ENCODE assay signal across 17 cellular contexts in genomic region chr5:119048246-119048645, GRCh38. TPM values are rescaled to one million over a fixed set of nuclear protein-coding genes. Genes with fewer than 3 reads are reported as not detected.
DNase-seq lines count a peak whose midpoint lies in the region; ATAC-seq and TF ChIP-seq lines count a peak whose summit lies in the region.
"Had no signal": no experiment of that assay in that cellular context is flagged by ENCODE, and none has a peak within 500 bp of the region (broad histone marks: within the 10 kb centered on the region; RNA-seq: fewer than 3 reads in every experiment).

No MANE protein-coding gene starts in this region.

- H3K4me3 ChIP-seq in left lung = no peak overlapping the region
- H3K4me3 ChIP-seq: BLaER1, GM23248 had no signal

- H3K4me1 Mint-ChIP-seq in stimulated activated memory B cell treated with anti-CD40 and anti-IgM and Interleukin-4, amounts not matched to agents 10 μg/mL and 1 μg/mL and 100 μg/mL, for 72 hours = no peaks in the 10 kb centered on the region
- H3K4me1 Mint-ChIP-seq: B cell; CD4-positive, CD25-positive, alpha-beta regulatory T cell had no signal

- no peaks in the 10 kb centered on the region for H3K27me3 ChIP-seq in left lung
- H3K27me3 ChIP-seq: BLaER1 had no signal

- no peak for TF ChIP-seq CTCF in VCaP (conservative IDR thresholded peaks at IDR 0.05)
- no peak for TF ChIP-seq CTCF in left lung (IDR thresholded peaks at IDR 0.05)

- H3K27me3 Mint-ChIP-seq in stimulated activated memory B cell treated with anti-CD40 and anti-IgM and Interleukin-4, amounts not matched to agents 10 μg/mL and 1 μg/mL and 100 μg/mL, for 72 hours = no peaks in the 10 kb centered on the region
- H3K27me3 Mint-ChIP-seq: B cell had no signal

- no peaks in the 10 kb centered on the region for H3K36me3 ChIP-seq in left lung
- H3K36me3 ChIP-seq: BLaER1 had no signal

- H3K4me1 ChIP-seq in left lung = peaks cover 0 to 4% of the 10 kb centered on the region in 2 donors
- H3K4me1 ChIP-seq: BLaER1 had no signal

- H3K9me3 ChIP-seq in left lung = no peaks in the 10 kb centered on the region
- H3K9me3 ChIP-seq: BLaER1, Caco-2 had no signal

- peak overlapping the region; percentile 41 for H3K27ac ChIP-seq in VCaP
- H3K27ac ChIP-seq in left lung = no peak overlapping the region
- H3K27ac ChIP-seq: BLaER1, C4-2B, GM23248 had no signal

- DNase-seq in left lung (no peak), Ammon's horn (ENCODE audit: low spot score) (no peak), hippocampal formation (lab: John Stamatoyannopoulos, UW) (no peak)
- no peak for DNase-seq in effector CD4-positive, alpha-beta T cell
- DNase-seq: Caco-2; CD4-positive, CD25-positive, alpha-beta regulatory T cell; CD8-positive, alpha-beta T cell; DMS153; DND-41; GM23248; H7; HCEC 1CT had no signal

- ATAC-seq in left lung = peak; percentile 33
- no peak for ATAC-seq in stimulated activated memory B cell treated with anti-CD40 and anti-IgM and Interleukin-4, amounts not matched to agents 10 μg/mL and 1 μg/mL and 100 μg/mL, for 72 hours
- ATAC-seq: CD8-positive, alpha-beta T cell had no signal

- peak overlapping the region; percentile 25 for H3K27ac Mint-ChIP-seq in stimulated activated memory B cell treated with anti-CD40 and anti-IgM and Interleukin-4, amounts not matched to agents 10 μg/mL and 1 μg/mL and 100 μg/mL, for 72 hours
- H3K27ac Mint-ChIP-seq: B cell; CD4-positive, CD25-positive, alpha-beta regulatory T cell; CD8-positive, alpha-beta T cell had no signal

- H3K9me3 Mint-ChIP-seq in stimulated activated memory B cell treated with anti-CD40 and anti-IgM and Interleukin-4, amounts not matched to agents 10 μg/mL and 1 μg/mL and 100 μg/mL, for 72 hours = no peaks in the 10 kb centered on the region
- H3K9me3 Mint-ChIP-seq: CD4-positive, CD25-positive, alpha-beta regulatory T cell; CD8-positive, alpha-beta T cell had no signal

- intact Hi-C loops in left lung (cut with DNase I) = no loop called here

- H3K4me3 Mint-ChIP-seq in stimulated activated memory B cell treated with anti-CD40 and anti-IgM and Interleukin-4, amounts not matched to agents 10 μg/mL and 1 μg/mL and 100 μg/mL, for 72 hours = no peak overlapping the region
- H3K4me3 Mint-ChIP-seq: B cell; CD4-positive, CD25-positive, alpha-beta regulatory T cell; CD8-positive, alpha-beta T cell had no signal

- no peaks in the 10 kb centered on the region for H3K36me3 Mint-ChIP-seq in stimulated activated memory B cell treated with anti-CD40 and anti-IgM and Interleukin-4, amounts not matched to agents 10 μg/mL and 1 μg/mL and 100 μg/mL, for 72 hours
- H3K36me3 Mint-ChIP-seq: CD4-positive, CD25-positive, alpha-beta regulatory T cell; CD8-positive, alpha-beta T cell had no signal

RNA-seq across cellular contexts. Expression of gene DMXL1, which starts 22.6 kb away (rescaled TPM):
- 10 to 100 TPM; 44.3 to 48.3 TPM for total RNA-seq in left lung

RNA-seq across cellular contexts. Expression of gene DTWD2, which starts 59.9 kb away (rescaled TPM):
- total RNA-seq in left lung = 1 to 10 TPM; 4.9 to 6.7 TPM
